Comparison of ENCODE assay signal across 18 cellular contexts in the genomic region with DNA sequence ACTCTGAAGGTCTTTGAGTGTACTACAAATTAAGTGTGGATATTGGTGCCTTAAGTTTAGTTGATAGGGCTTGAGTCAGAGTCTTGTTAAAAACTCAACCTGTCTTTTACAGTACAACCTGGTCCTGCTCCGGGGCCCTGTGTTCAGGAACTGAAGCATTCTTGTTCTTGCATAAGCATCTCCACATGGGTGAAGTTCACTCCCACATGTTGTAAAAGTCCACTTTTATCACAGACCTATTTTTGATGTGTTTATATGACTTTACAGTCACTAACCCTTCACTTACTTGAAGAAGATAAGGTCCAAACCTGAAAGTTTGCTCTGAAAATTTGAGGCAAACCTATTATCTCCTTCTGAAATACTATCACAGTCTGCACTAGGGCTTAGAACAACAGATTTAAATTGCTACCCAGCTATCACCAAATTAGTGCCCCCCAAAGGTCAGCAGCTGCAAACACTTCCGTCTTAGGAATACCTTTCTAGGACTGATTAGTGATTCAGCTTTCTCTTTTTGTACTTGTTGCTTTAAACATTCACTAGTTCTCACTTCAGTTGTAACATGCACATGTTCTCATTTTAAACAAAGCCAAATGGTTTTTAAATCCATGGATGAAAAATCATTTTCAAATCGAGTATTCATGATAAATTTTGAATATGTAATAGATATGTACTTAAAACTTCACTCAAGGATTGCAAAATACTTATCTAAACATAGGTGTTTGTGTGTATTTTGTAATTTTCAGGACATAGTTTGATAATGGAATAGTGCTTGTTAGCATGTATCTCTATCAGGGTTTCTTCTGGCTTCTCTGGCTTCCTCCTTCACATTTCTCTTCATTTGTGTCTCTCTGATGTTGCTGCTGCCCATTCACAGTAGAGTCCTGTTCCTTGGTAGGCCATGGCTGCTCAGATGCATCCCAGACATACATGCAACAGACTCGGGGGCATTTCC.
"Had no signal": no experiment of that assay in that cellular context is flagged by ENCODE, and none has a peak within 500 bp of the region (broad histone marks: within the 10 kb centered on the region; RNA-seq: fewer than 3 reads in every experiment).

No MANE protein-coding gene starts in this region.

- H3K27me3 ChIP-seq: brain microvascular endothelial cell, spleen, transverse colon had no signal

- H3K4me1 ChIP-seq: left ventricle myocardium inferior, prostate gland, spleen, transverse colon had no signal

- H3K4me3 ChIP-seq: left ventricle myocardium inferior, prostate gland, spleen, transverse colon had no signal

- H3K9me3 ChIP-seq: left ventricle myocardium inferior, prostate gland, spleen, transverse colon had no signal

- DNase-seq: activated CD4-positive, alpha-beta memory T cell treated with anti-CD3 and anti-CD28 coated beads for 36 hours; activated effector memory CD4-positive, alpha-beta T cell treated with anti-CD3 and anti-CD28 coated beads, Interleukin-2, amount 50 U/mL, for 16 hours; activated T-cell treated with anti-CD3 and anti-CD28 coated beads, Interleukin-2, amount 50 U/mL, for 4 hours; brain microvascular endothelial cell; dermis blood vessel endothelial cell; islet precursor cell; left ventricle myocardium inferior; midbrain; naive thymus-derived CD4-positive, alpha-beta T cell; nucleus accumbens; spleen; stimulated activated CD4-positive, alpha-beta T cell treated with anti-CD3 and anti-CD28 coated beads, Interleukin-1b, Interleukin-23, amount 100 ng/mL, for 48 hours; T-cell; T1000; transverse colon had no signal

- H3K36me3 ChIP-seq: brain microvascular endothelial cell, left ventricle myocardium inferior, prostate gland, spleen, transverse colon had no signal

- ATAC-seq: activated T-cell treated with anti-CD3 and anti-CD28 coated beads, Interleukin-2, amount 50 U/mL, for 4 hours; naive thymus-derived CD4-positive, alpha-beta T cell; sciatic nerve; stimulated activated memory B cell treated with anti-CD40 and anti-IgM and Interleukin-4, amounts not matched to agents 10 μg/mL and 1 μg/mL and 100 μg/mL, for 72 hours; T-cell had no signal

- H3K27ac ChIP-seq: brain microvascular endothelial cell, left ventricle myocardium inferior, prostate gland, spleen, transverse colon had no signal
